Comparison of ENCODE assay signal across 35 cellular contexts in the genomic region with DNA sequence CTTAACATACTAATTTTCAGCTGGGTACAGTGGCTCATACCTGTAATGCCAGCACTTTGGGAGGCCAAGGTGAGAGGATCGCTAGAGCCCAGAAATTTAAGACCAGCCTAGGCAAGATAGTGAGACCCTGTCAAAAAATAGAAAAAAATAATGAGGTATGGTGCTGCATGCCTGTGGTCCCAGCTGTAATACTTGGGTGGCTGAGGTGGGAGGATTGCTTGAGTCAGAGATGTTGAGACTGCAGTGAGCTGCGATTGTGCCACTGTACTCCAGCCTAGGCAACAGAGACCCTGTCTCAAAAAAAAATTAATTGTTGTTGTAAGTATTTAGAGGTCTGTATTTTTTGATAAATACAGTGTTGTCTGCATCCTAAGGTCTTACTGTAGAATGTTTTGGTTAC.
"Had no signal": no experiment of that assay in that cellular context is flagged by ENCODE, and none has a peak within 500 bp of the region (broad histone marks: within the 10 kb centered on the region; RNA-seq: fewer than 3 reads in every experiment).

No MANE protein-coding gene starts in this region.

- H3K4me3 ChIP-seq: esophagus muscularis mucosa, ovary, prostate gland, sigmoid colon, smooth muscle cell, suprapubic skin, tibial artery, upper lobe of right lung had no signal

- H3K36me3 ChIP-seq: ovary, prostate gland, suprapubic skin, upper lobe of right lung, WERI-Rb-1 had no signal

- H3K27me3 Mint-ChIP-seq: activated naive CD4-positive, alpha-beta T cell treated with anti-CD3 and anti-CD28 coated beads, Interleukin-2, amount 10 ng/mL, durations not matched to agents 7 days and 5 days; brain; dendritic cell treated with granulocyte-macrophage colony-stimulating factor and Interleukin-4, amounts not matched to agents 40 ng/mL and 50 ng/mL, for 4 days; naive B cell; stimulated activated memory B cell treated with anti-CD40 and anti-IgM and Interleukin-4, amounts not matched to agents 10 μg/mL and 1 μg/mL and 100 μg/mL, for 72 hours had no signal

- H3K27ac ChIP-seq: esophagus muscularis mucosa, neutrophil, ovary, prostate gland, sigmoid colon, suprapubic skin, tibial artery, upper lobe of right lung, WERI-Rb-1 had no signal

- H3K27ac Mint-ChIP-seq: activated naive CD4-positive, alpha-beta T cell treated with anti-CD3 and anti-CD28 coated beads, Interleukin-2, amount 10 ng/mL, durations not matched to agents 7 days and 5 days; activated T-helper 1 cell treated with anti-CD3 and anti-CD28 coated beads, Interleukin-12 subunit alpha, Interleukin-12 subunit beta, Interleukin-2, Interleukin-4 antibody, amounts not matched to agents 30 ng/mL and 10 ng/mL and 1 ng/mL, durations not matched to agents 14 hours and 24 hours and 36 hours; brain; dendritic cell treated with granulocyte-macrophage colony-stimulating factor and Interleukin-4, amounts not matched to agents 40 ng/mL and 50 ng/mL, for 4 days; endodermal cell; naive B cell; nephron progenitor cell; stimulated activated memory B cell treated with anti-CD40 and anti-IgM and Interleukin-4, amounts not matched to agents 10 μg/mL and 1 μg/mL and 100 μg/mL, for 72 hours; T-helper 1 cell treated with Interleukin-12 subunit alpha and Interleukin-12 subunit beta and Interleukin-4 antibody, amounts not matched to agents 30 μg/mL and 1 μg/mL, for 36 hours had no signal

- H3K27me3 ChIP-seq: esophagus muscularis mucosa, neutrophil, ovary, sigmoid colon, suprapubic skin, tibial artery, upper lobe of right lung had no signal

- H3K4me2 ChIP-seq: smooth muscle cell had no signal

- H3K4me1 Mint-ChIP-seq: activated naive CD4-positive, alpha-beta T cell treated with anti-CD3 and anti-CD28 coated beads, Interleukin-2, amount 10 ng/mL, durations not matched to agents 7 days and 5 days; brain; endodermal cell; nephron progenitor cell had no signal

- DNase-seq: activated CD4-positive, alpha-beta T cell treated with anti-CD3 and anti-CD28 coated beads for 48 hours; activated CD4-positive, alpha-beta T cell treated with anti-CD3 and anti-CD28 coated beads, Interleukin-2, amount 50 U/mL, for 48 hours; activated CD8-positive, alpha-beta memory T cell treated with anti-CD3 and anti-CD28 coated beads, Interleukin-2, amount 50 U/mL, for 4 hours; activated effector memory CD4-positive, alpha-beta T cell treated with anti-CD3 and anti-CD28 coated beads, Interleukin-2, amount 50 U/mL, for 16 hours; activated naive CD4-positive, alpha-beta T cell treated with anti-CD3 and anti-CD28 coated beads, Interleukin-2, amount 10 ng/mL, durations not matched to agents 7 days and 5 days; activated T-cell treated with anti-CD3 and anti-CD28 coated beads, Interleukin-2, amount 50 U/mL, for 1 hour; amygdala; endodermal cell; glutamatergic neuron; islet precursor cell; left cardiac atrium; mammary epithelial cell; naive B cell; nephron progenitor cell; ovary; sigmoid colon; stimulated activated CD4-positive, alpha-beta T cell treated with anti-CD3 and anti-CD28 coated beads, Interleukin-1b, Interleukin-23, amount 100 ng/mL, for 48 hours; stimulated activated CD4-positive, alpha-beta T cell treated with anti-CD3 and anti-CD28 coated beads, Interleukin-4, amount 100 ng/mL, for 4 hours; stimulated activated CD8-positive, alpha-beta memory T cell treated with anti-CD3 and anti-CD28 coated beads, Interleukin-4, amount 100 ng/mL, for 48 hours; SW 1271; T-helper 9 cell; tibial artery; upper lobe of right lung; WERI-Rb-1 had no signal

- H3K9me3 Mint-ChIP-seq: activated naive CD4-positive, alpha-beta T cell treated with anti-CD3 and anti-CD28 coated beads, Interleukin-2, amount 10 ng/mL, durations not matched to agents 7 days and 5 days; activated T-helper 1 cell treated with anti-CD3 and anti-CD28 coated beads, Interleukin-12 subunit alpha, Interleukin-12 subunit beta, Interleukin-2, Interleukin-4 antibody, amounts not matched to agents 30 ng/mL and 10 ng/mL and 1 ng/mL, durations not matched to agents 14 hours and 24 hours and 36 hours; dendritic cell treated with granulocyte-macrophage colony-stimulating factor and Interleukin-4, amounts not matched to agents 40 ng/mL and 50 ng/mL, for 4 days; endodermal cell; naive B cell; stimulated activated memory B cell treated with anti-CD40 and anti-IgM and Interleukin-4, amounts not matched to agents 10 μg/mL and 1 μg/mL and 100 μg/mL, for 72 hours had no signal

- H3K4me3 Mint-ChIP-seq: activated naive CD4-positive, alpha-beta T cell treated with anti-CD3 and anti-CD28 coated beads, Interleukin-2, amount 10 ng/mL, durations not matched to agents 7 days and 5 days; activated T-helper 1 cell treated with anti-CD3 and anti-CD28 coated beads, Interleukin-12 subunit alpha, Interleukin-12 subunit beta, Interleukin-2, Interleukin-4 antibody, amounts not matched to agents 30 ng/mL and 10 ng/mL and 1 ng/mL, durations not matched to agents 14 hours and 24 hours and 36 hours; brain; dendritic cell treated with granulocyte-macrophage colony-stimulating factor and Interleukin-4, amounts not matched to agents 40 ng/mL and 50 ng/mL, for 4 days; endodermal cell; naive B cell; nephron progenitor cell; stimulated activated memory B cell treated with anti-CD40 and anti-IgM and Interleukin-4, amounts not matched to agents 10 μg/mL and 1 μg/mL and 100 μg/mL, for 72 hours; T-helper 1 cell treated with Interleukin-12 subunit alpha and Interleukin-12 subunit beta and Interleukin-4 antibody, amounts not matched to agents 30 μg/mL and 1 μg/mL, for 36 hours had no signal

- H3K4me1 ChIP-seq: prostate gland, suprapubic skin, tibial artery, upper lobe of right lung had no signal

- H3K9me3 ChIP-seq: esophagus muscularis mucosa, neutrophil, ovary, prostate gland, sigmoid colon, suprapubic skin, tibial artery, upper lobe of right lung had no signal

- ATAC-seq: activated CD4-positive, CD25-positive, alpha-beta regulatory T cell treated with anti-CD3 and anti-CD28 coated beads, Interleukin-2, amount 50 U/mL, for 24 hours; left cardiac atrium; stimulated activated memory B cell treated with anti-CD40 and anti-IgM and Interleukin-4, amounts not matched to agents 10 μg/mL and 1 μg/mL and 100 μg/mL, for 72 hours; upper lobe of right lung had no signal
